In genomic region chr5:72067682-72068470, GRCh38 we compare ENCODE assay signal across 15 cellular contexts. TPM values are rescaled to one million over a fixed set of nuclear protein-coding genes. Genes with fewer than 3 reads are reported as not detected.
DNase-seq lines count a peak whose midpoint lies in the region; ATAC-seq and TF ChIP-seq lines count a peak whose summit lies in the region.
"Had no signal": no experiment of that assay in that cellular context is flagged by ENCODE, and none has a peak within 500 bp of the region (broad histone marks: within the 10 kb centered on the region; RNA-seq: fewer than 3 reads in every experiment).

No MANE protein-coding gene starts in this region.

- peak overlapping the region; percentile 44 for H3K4me2 ChIP-seq in GM23338

- no peak overlapping the region for H3K4me3 Mint-ChIP-seq in GM23338
- H3K4me3 Mint-ChIP-seq: natural killer cell treated with Interleukin-12 subunit alpha and Interleukin-12 subunit beta and Interleukin-15 and Interleukin-18, amount 100 ng/mL, for 72 hours had no signal

- 82% methylated on average over 5 of the region's 5 CpGs for WGBS in right cardiac atrium

- intact Hi-C loops in right cardiac atrium (cut with DNase I), result no loop called here

- peaks cover 12% of the 10 kb centered on the region for H3K27me3 Mint-ChIP-seq in GM23338 (ENCODE audit: insufficient read depth, low read depth, poor library complexity)

- DNase-seq in GM23338 (ENCODE audit: low spot score) (no peak), SJCRH30 (peak; percentile 17 to 28), fibroblast of gingiva (ENCODE audit: low read depth) (peak; percentile 33), putamen (ENCODE audit: low spot score) (peak; percentile 45), D341Med (ENCODE audit: low spot score) (no peak), right cardiac atrium (no peak)
- no peak for DNase-seq in stimulated activated CD4-positive, alpha-beta T cell treated with anti-CD3 and anti-CD28 coated beads, Interleukin-15, amount 100 ng/mL, for 24 hours
- DNase-seq: activated CD4-positive, alpha-beta T cell treated with anti-CD3 and anti-CD28 coated beads, Interleukin-2, amount 50 U/mL, for 1 hour; aorta; MM.1S; stimulated activated CD4-positive, alpha-beta T cell treated with anti-CD3 and anti-CD28 coated beads, Interleukin-4, amount 100 ng/mL, for 4 hours had no signal

- H3F3A ChIP-seq in GM23338 (replicated peaks; ENCODE audit: low read depth), result no peaks in the 10 kb centered on the region

- H3K9me3 ChIP-seq in SJCRH30 (replicated peaks) (0 out of 2 replicates have a peak, but pooled peaks cover 2% of the 10 kb centered on the region), right cardiac atrium (ENCODE audit: control insufficient read depth, low read length) (no peaks in the 10 kb centered on the region)
- H3K9me3 ChIP-seq: tibial nerve had no signal

- H3K4me3 ChIP-seq in GM23338 (no peak overlapping the region), SJCRH30 (no peak overlapping the region), right cardiac atrium (ENCODE audit: low read length) (no peak overlapping the region)
- H3K4me3 ChIP-seq: tibial nerve had no signal

- no peak for TF ChIP-seq POLR2A in GM18505 (IDR thresholded peaks at IDR 0.05; ENCODE audit: borderline replicate concordance, extremely low read depth, insufficient read depth, insufficient read length)

- H3K36me3 Mint-ChIP-seq in GM23338 (ENCODE audit: low read depth), result no peaks in the 10 kb centered on the region
- H3K36me3 Mint-ChIP-seq: natural killer cell treated with Interleukin-12 subunit alpha and Interleukin-12 subunit beta and Interleukin-15 and Interleukin-18, amount 100 ng/mL, for 72 hours had no signal

- H3K9me2 ChIP-seq in GM23338 (ENCODE audit: insufficient read depth), result peaks cover 18% of the 10 kb centered on the region

- H3K4me1 ChIP-seq in GM23338 (ENCODE audit: insufficient read depth) (peaks cover 48% of the 10 kb centered on the region), SJCRH30 (no peaks in the 10 kb centered on the region), right cardiac atrium (ENCODE audit: control insufficient read depth, insufficient read depth, low read length) (no peaks in the 10 kb centered on the region)
- H3K4me1 ChIP-seq: tibial nerve had no signal

- H4K20me1 ChIP-seq in GM23338 (replicated peaks; ENCODE audit: insufficient read depth), result no peaks in the 10 kb centered on the region

- peak overlapping the region; percentile 31; the same call in 1 of the 2 replicates for H3K27ac Mint-ChIP-seq in GM23338
- H3K27ac Mint-ChIP-seq: natural killer cell treated with Interleukin-12 subunit alpha and Interleukin-12 subunit beta and Interleukin-15 and Interleukin-18, amount 100 ng/mL, for 72 hours had no signal

- H3K36me3 ChIP-seq in GM23338 (ENCODE audit: insufficient read depth), result no peaks in the 10 kb centered on the region
- H3K36me3 ChIP-seq in SJCRH30, result no peaks in the 10 kb centered on the region
- H3K36me3 ChIP-seq: tibial nerve had no signal

- peaks cover 59% of the 10 kb centered on the region for H3K4me1 Mint-ChIP-seq in GM23338

- H3K9me3 Mint-ChIP-seq in GM23338, result no peaks in the 10 kb centered on the region
- H3K9me3 Mint-ChIP-seq: natural killer cell treated with Interleukin-12 subunit alpha and Interleukin-12 subunit beta and Interleukin-15 and Interleukin-18, amount 100 ng/mL, for 72 hours had no signal

- no peak for TF ChIP-seq CTCF in GM23338 (conservative IDR thresholded peaks at IDR 0.05; ENCODE audit: low read depth in 2 of 2)

- no peaks in the 10 kb centered on the region for H3K79me2 ChIP-seq in GM23338 (replicated peaks; ENCODE audit: insufficient read depth)

- peak overlapping the region; percentile 57 for H2AFZ ChIP-seq in GM23338

- H3K27me3 ChIP-seq in GM23338 (ENCODE audit: insufficient read depth) (no peaks in the 10 kb centered on the region), SJCRH30 (0 out of 2 replicates have a peak, but pooled peaks cover 3% of the 10 kb centered on the region), right cardiac atrium (ENCODE audit: control insufficient read depth, insufficient read depth) (no peaks in the 10 kb centered on the region)
- H3K27me3 ChIP-seq: tibial nerve had no signal

- ATAC-seq in GM23338, result no peak
- ATAC-seq in GM18505 (IDR thresholded peaks at IDR 0.05; ENCODE audit: unreplicated experiment), result no peak
- no peak for ATAC-seq in right cardiac atrium
- ATAC-seq: natural killer cell treated with Interleukin-12 subunit alpha and Interleukin-12 subunit beta and Interleukin-15 and Interleukin-18, amount 100 ng/mL, for 72 hours had no signal

- peak overlapping the region; percentile 48; the same call in 1 of the 2 replicates for H3K27ac ChIP-seq in GM23338 (ENCODE audit: low read depth)
- H3K27ac ChIP-seq in SJCRH30, result no peak overlapping the region
- no peak overlapping the region for H3K27ac ChIP-seq in right cardiac atrium (ENCODE audit: low read length)
- H3K27ac ChIP-seq: tibial nerve had no signal

TF ChIP-seq in GM23338, 12 proteins besides CTCF, POLR2A, EP300 and RAD21 (continues in another document):
- no peak for TF ChIP-seq CREB1 (CRISPR knock-in tag; IDR thresholded peaks at IDR 0.05; ENCODE audit: low read depth)
- no peak for TF ChIP-seq EZH2phosphoT487 (IDR thresholded peaks at IDR 0.05; ENCODE audit: unreplicated experiment)
- TF ChIP-seq, protein P1, sequence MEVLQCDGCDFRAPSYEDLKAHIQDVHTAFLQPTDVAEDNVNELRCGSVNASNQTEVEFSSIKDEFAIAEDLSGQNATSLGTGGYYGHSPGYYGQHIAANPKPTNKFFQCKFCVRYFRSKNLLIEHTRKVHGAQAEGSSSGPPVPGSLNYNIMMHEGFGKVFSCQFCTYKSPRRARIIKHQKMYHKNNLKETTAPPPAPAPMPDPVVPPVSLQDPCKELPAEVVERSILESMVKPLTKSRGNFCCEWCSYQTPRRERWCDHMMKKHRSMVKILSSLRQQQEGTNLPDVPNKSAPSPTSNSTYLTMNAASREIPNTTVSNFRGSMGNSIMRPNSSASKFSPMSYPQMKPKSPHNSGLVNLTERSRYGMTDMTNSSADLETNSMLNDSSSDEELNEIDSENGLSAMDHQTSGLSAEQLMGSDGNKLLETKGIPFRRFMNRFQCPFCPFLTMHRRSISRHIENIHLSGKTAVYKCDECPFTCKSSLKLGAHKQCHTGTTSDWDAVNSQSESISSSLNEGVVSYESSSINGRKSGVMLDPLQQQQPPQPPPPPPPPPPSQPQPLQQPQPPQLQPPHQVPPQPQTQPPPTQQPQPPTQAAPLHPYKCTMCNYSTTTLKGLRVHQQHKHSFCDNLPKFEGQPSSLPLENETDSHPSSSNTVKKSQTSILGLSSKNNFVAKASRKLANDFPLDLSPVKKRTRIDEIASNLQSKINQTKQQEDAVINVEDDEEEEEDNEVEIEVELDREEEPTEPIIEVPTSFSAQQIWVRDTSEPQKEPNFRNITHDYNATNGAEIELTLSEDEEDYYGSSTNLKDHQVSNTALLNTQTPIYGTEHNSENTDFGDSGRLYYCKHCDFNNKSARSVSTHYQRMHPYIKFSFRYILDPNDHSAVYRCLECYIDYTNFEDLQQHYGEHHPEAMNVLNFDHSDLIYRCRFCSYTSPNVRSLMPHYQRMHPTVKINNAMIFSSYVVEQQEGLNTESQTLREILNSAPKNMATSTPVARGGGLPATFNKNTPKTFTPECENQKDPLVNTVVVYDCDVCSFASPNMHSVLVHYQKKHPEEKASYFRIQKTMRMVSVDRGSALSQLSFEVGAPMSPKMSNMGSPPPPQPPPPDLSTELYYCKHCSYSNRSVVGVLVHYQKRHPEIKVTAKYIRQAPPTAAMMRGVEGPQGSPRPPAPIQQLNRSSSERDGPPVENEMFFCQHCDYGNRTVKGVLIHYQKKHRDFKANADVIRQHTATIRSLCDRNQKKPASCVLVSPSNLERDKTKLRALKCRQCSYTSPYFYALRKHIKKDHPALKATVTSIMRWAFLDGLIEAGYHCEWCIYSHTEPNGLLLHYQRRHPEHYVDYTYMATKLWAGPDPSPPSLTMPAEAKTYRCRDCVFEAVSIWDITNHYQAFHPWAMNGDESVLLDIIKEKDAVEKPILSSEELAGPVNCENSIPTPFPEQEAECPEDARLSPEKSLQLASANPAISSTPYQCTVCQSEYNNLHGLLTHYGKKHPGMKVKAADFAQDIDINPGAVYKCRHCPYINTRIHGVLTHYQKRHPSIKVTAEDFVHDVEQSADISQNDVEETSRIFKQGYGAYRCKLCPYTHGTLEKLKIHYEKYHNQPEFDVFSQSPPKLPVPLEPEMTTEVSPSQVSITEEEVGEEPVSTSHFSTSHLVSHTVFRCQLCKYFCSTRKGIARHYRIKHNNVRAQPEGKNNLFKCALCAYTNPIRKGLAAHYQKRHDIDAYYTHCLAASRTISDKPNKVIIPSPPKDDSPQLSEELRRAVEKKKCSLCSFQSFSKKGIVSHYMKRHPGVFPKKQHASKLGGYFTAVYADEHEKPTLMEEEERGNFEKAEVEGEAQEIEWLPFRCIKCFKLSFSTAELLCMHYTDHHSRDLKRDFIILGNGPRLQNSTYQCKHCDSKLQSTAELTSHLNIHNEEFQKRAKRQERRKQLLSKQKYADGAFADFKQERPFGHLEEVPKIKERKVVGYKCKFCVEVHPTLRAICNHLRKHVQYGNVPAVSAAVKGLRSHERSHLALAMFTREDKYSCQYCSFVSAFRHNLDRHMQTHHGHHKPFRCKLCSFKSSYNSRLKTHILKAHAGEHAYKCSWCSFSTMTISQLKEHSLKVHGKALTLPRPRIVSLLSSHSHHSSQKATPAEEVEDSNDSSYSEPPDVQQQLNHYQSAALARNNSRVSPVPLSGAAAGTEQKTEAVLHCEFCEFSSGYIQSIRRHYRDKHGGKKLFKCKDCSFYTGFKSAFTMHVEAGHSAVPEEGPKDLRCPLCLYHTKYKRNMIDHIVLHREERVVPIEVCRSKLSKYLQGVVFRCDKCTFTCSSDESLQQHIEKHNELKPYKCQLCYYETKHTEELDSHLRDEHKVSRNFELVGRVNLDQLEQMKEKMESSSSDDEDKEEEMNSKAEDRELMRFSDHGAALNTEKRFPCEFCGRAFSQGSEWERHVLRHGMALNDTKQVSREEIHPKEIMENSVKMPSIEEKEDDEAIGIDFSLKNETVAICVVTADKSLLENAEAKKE (CRISPR knock-in tag; IDR thresholded peaks at IDR 0.05), result no peak
- TF ChIP-seq, protein P2, sequence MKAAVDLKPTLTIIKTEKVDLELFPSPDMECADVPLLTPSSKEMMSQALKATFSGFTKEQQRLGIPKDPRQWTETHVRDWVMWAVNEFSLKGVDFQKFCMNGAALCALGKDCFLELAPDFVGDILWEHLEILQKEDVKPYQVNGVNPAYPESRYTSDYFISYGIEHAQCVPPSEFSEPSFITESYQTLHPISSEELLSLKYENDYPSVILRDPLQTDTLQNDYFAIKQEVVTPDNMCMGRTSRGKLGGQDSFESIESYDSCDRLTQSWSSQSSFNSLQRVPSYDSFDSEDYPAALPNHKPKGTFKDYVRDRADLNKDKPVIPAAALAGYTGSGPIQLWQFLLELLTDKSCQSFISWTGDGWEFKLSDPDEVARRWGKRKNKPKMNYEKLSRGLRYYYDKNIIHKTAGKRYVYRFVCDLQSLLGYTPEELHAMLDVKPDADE (IDR thresholded peaks at IDR 0.05), result no peak

RNA-seq across cellular contexts. Expression of gene MAP1B, which starts 39.4 kb away (rescaled TPM):
- 111 and 263 TPM in 2 replicates for total RNA-seq in GM23338 (2014; rRNA removed; shearing (Covaris generic))
- polyA plus RNA-seq in GM23338 (2016; fragmentation: Nextera tagmentation; extraction: Ambion mirVana) (114 and 148 TPM in 2 replicates), right cardiac atrium (19.7 TPM)
- total RNA-seq in SJCRH30 (2014; rRNA removed; shearing (Covaris generic)), result 19.0 and 19.2 TPM in 2 replicates
- 100 to 1,000 TPM in 2 of 4 donors, 10 to 100 TPM in 2; 89.9 to 196 (median 130) TPM for total RNA-seq in right cardiac atrium
- total RNA-seq: OCI-LY7 had no signal

Comparison
In these comparisons a context has a peak if more than half of its experiments do, and no peak if none do; other contexts are left out.
1. DNase-seq: peak in SJCRH30 (2 of 2), fibroblast of gingiva (single experiment) and putamen (single experiment); none in GM23338 (single experiment), stimulated activated CD4-positive, alpha-beta T cell treated with anti-CD3 and anti-CD28 coated beads, Interleukin-15, amount 100 ng/mL, for 24 hours (single experiment), D341Med (single experiment) and right cardiac atrium (0 of 3).